Comparison of ENCODE assay signal across 17 cellular contexts in the genomic region with DNA sequence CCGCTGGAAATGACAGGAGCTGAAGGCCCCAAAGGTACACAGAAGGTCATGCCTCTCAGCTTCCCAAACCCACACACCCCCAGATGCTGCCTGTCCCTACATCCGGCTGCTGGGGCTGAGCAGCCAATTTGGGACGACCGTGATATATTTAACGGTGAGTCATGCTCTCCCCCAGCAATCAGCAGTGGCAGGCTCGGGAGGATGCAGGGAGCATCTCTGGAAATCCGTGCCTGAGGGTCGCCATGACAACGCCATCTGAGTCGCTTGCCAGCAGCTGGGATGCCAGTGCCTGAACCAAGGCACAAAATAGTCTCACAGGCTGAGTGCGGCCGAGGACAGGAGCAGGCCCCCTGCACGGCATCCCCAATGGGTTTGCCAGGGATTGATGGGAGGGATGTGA. TPM values are rescaled to one million over a fixed set of nuclear protein-coding genes. Genes with fewer than 3 reads are reported as not detected.
A peak's percentile ranks its signal among the peaks of the same experiment; 100 is the strongest.
DNase-seq lines count a peak whose midpoint lies in the region; ATAC-seq, FAIRE-seq and TF ChIP-seq lines count a peak whose summit lies in the region.
"Had no signal": no experiment of that assay in that cellular context is flagged by ENCODE, and none has a peak within 500 bp of the region (broad histone marks: within the 10 kb centered on the region; RNA-seq: fewer than 3 reads in every experiment).

No MANE protein-coding gene starts in this region.

- no peaks in the 10 kb centered on the region for H3K79me2 ChIP-seq in K562 (ENCODE audit: control insufficient read depth, insufficient read depth, low read length)

- H3K4me3 Mint-ChIP-seq in neural crest cell (no peak overlapping the region), CD14-positive monocyte (no peak overlapping the region)
- H3K4me3 Mint-ChIP-seq: activated CD8-positive, alpha-beta memory T cell treated with anti-CD3 and anti-CD28 coated beads, Interleukin-2, amount 10 ng/mL, durations not matched to agents 7 days and 5 days had no signal

- no peak for TF ChIP-seq EP300 in K562 (IDR thresholded peaks at IDR 0.05; ENCODE audit: low read length)

- H2AFZ ChIP-seq in K562 (ENCODE audit: low read depth, low read length), result no peak overlapping the region

- no peak for FAIRE-seq in K562 (lab: Jason Lieb, UNC)
- FAIRE-seq: G401.6, TTC549 had no signal

- peaks cover 6% of the 10 kb centered on the region for H4K20me1 ChIP-seq in K562 (replicated peaks; ENCODE audit: control insufficient read depth, insufficient read depth, low read length)
- H4K20me1 ChIP-seq: BLaER1 treated with 17β-estradiol and CSF1 and Interleukin-3, amounts not matched to agents 10 nM and 100 nM had no signal

- no peak overlapping the region for H3K4me3 ChIP-seq in K562
- no peak overlapping the region for H3K4me3 ChIP-seq in foreskin fibroblast (ENCODE audit: low read depth in 1 of 2, low read length in 2 of 2)
- H3K4me3 ChIP-seq: BLaER1 treated with 17β-estradiol and CSF1 and Interleukin-3, amounts not matched to agents 10 nM and 100 nM; right atrium auricular region had no signal

- H3K27me3 ChIP-seq in K562 (ENCODE audit: control insufficient read depth in 2 of 2, insufficient read depth in 2 of 2, low read length in 2 of 2), result peaks cover 6 to 10% of the 10 kb centered on the region in 2 experiments; a peak in 4 of 5 replicates
- H3K27me3 ChIP-seq: BLaER1 treated with 17β-estradiol and CSF1 and Interleukin-3, amounts not matched to agents 10 nM and 100 nM; right atrium auricular region had no signal

- H3K36me3 ChIP-seq in K562 (ENCODE audit: control insufficient read depth, insufficient read depth, low read length), result no peaks in the 10 kb centered on the region
- H3K36me3 ChIP-seq: BLaER1 treated with 17β-estradiol and CSF1 and Interleukin-3, amounts not matched to agents 10 nM and 100 nM; right atrium auricular region had no signal

- DNase-seq in Daoy (ENCODE audit: low read depth), result peak; percentile 35
- peak; percentile 54 for DNase-seq in NCI-H1694 (lab: John Stamatoyannopoulos, UW)
- peak in 1 of 4 experiments; percentile 7 for DNase-seq in K562 (ENCODE audit: extremely low read depth in 1 of 4, low spot score in 3 of 4)
- DNase-seq in neural crest cell (ENCODE audit: low read depth, low spot score), result peak; percentile 20
- DNase-seq in foreskin fibroblast, result no peak
- DNase-seq in CD14-positive monocyte (ENCODE audit: low spot score), result no peak
- DNase-seq: activated CD8-positive, alpha-beta memory T cell treated with anti-CD3 and anti-CD28 coated beads, Interleukin-2, amount 10 ng/mL, durations not matched to agents 7 days and 5 days; cerebellar nuclear complex; GOT3; stimulated activated naive CD8-positive, alpha-beta T cell treated with anti-CD3 and anti-CD28 coated beads, Interleukin-15, Interleukin-2, amounts not matched to agents 100 U/mL and 50 U/mL, for 24 hours had no signal

- H3K36me3 Mint-ChIP-seq in neural crest cell (ENCODE audit: low read depth) (no peaks in the 10 kb centered on the region), CD14-positive monocyte (no peaks in the 10 kb centered on the region)
- H3K36me3 Mint-ChIP-seq: activated CD8-positive, alpha-beta memory T cell treated with anti-CD3 and anti-CD28 coated beads, Interleukin-2, amount 10 ng/mL, durations not matched to agents 7 days and 5 days; activated naive CD4-positive, alpha-beta T cell treated with anti-CD3 and anti-CD28 coated beads, Interleukin-2, amount 50 U/mL, for 72 hours had no signal

- CTCF ChIA-PET in K562 (lab: Yijun Ruan, JAX; ENCODE audit: low intra/inter-chr PET ratio), result no interaction called here

- peaks cover 9% of the 10 kb centered on the region for H3K27me3 Mint-ChIP-seq in neural crest cell (ENCODE audit: low read depth)
- H3K27me3 Mint-ChIP-seq in CD14-positive monocyte (ENCODE audit: low read depth in 3 of 3), result peaks cover 5 to 14% (median 9%) of the 10 kb centered on the region in 3 donors

- no TSS peak for BruUV-seq in K562 (replicated peaks; lab: Mats Ljungman, UMichigan)

- no peak overlapping the region for H3K4me2 ChIP-seq in K562 (ENCODE audit: insufficient read depth, low read length)
- H3K4me2 ChIP-seq: BLaER1 treated with 17β-estradiol and CSF1 and Interleukin-3, amounts not matched to agents 10 nM and 100 nM had no signal

- no peak for TF ChIP-seq RAD21 in K562 (CRISPR knock-in tag; conservative IDR thresholded peaks at IDR 0.05 in 1 of 2, IDR thresholded peaks at IDR 0.05 in 1 of 2)

- in situ Hi-C loops in K562 (cut with MboI), result no loop called here

- intact Hi-C loops in K562 (cut with micrococcal nuclease) (no loop called here), CD14-positive monocyte (cut with micrococcal nuclease) (no loop called here)

- no peak for ATAC-seq in K562
- no peak for ATAC-seq in HG02840 (IDR thresholded peaks at IDR 0.05; ENCODE audit: low FRiP score, unreplicated experiment)
- no peak for ATAC-seq in HG03571 (IDR thresholded peaks at IDR 0.05; ENCODE audit: unreplicated experiment)
- ATAC-seq: activated CD8-positive, alpha-beta memory T cell treated with anti-CD3 and anti-CD28 coated beads, Interleukin-2, amount 10 ng/mL, durations not matched to agents 7 days and 5 days; activated naive CD4-positive, alpha-beta T cell treated with anti-CD3 and anti-CD28 coated beads, Interleukin-2, amount 50 U/mL, for 72 hours; stimulated activated naive CD8-positive, alpha-beta T cell treated with anti-CD3 and anti-CD28 coated beads, Interleukin-15, Interleukin-2, amounts not matched to agents 100 U/mL and 50 U/mL, for 24 hours had no signal

- no peaks in the 10 kb centered on the region for H3K9me3 Mint-ChIP-seq in neural crest cell
- H3K9me3 Mint-ChIP-seq in CD14-positive monocyte, result peaks cover 0 to 2% (median 0%) of the 10 kb centered on the region in 7 donors
- H3K9me3 Mint-ChIP-seq: activated naive CD4-positive, alpha-beta T cell treated with anti-CD3 and anti-CD28 coated beads, Interleukin-2, amount 50 U/mL, for 72 hours had no signal

- H3K4me1 Mint-ChIP-seq in neural crest cell (peaks cover 4% of the 10 kb centered on the region), CD14-positive monocyte (peaks cover 3% of the 10 kb centered on the region)
- H3K4me1 Mint-ChIP-seq: activated CD8-positive, alpha-beta memory T cell treated with anti-CD3 and anti-CD28 coated beads, Interleukin-2, amount 10 ng/mL, durations not matched to agents 7 days and 5 days had no signal

- H3K9ac ChIP-seq in K562 (ENCODE audit: insufficient read depth in 1 of 2, low read depth in 2 of 2, low read length in 2 of 2), result no peak overlapping the region
- H3K9ac ChIP-seq: BLaER1 treated with 17β-estradiol and CSF1 and Interleukin-3, amounts not matched to agents 10 nM and 100 nM had no signal

- no peaks in the 10 kb centered on the region for H3K9me1 ChIP-seq in K562 (ENCODE audit: control insufficient read depth, insufficient read depth, low read length)

- no peak overlapping the region for H3K27ac ChIP-seq in K562 (ENCODE audit: extremely low read depth, low read depth, low read length)
- H3K27ac ChIP-seq: BLaER1 treated with 17β-estradiol and CSF1 and Interleukin-3, amounts not matched to agents 10 nM and 100 nM; right atrium auricular region had no signal

- POLR2A ChIA-PET in K562 (lab: Yijun Ruan, JAX), result interaction anchor here (0.5 to 1.5 kb wide), 7 partner anchors 10 to 1601 kb away, joined by 3 to 4 read pairs (median 3); no protein-coding TSS in a partner anchor

- H3K9me3 ChIP-seq in K562 (replicated peaks; ENCODE audit: control insufficient read depth, insufficient read depth, low read depth, low read length), result no peaks in the 10 kb centered on the region; the same call in 1 of the 2 replicates
- H3K9me3 ChIP-seq: BLaER1 treated with 17β-estradiol and CSF1 and Interleukin-3, amounts not matched to agents 10 nM and 100 nM; right atrium auricular region had no signal

- no peaks in the 10 kb centered on the region for H3K4me1 ChIP-seq in K562 (replicated peaks in 1 of 2; ENCODE audit: control insufficient read depth in 2 of 2, insufficient read depth in 2 of 2, low read length in 2 of 2)

- TF ChIP-seq POLR2A in K562 (conservative IDR thresholded peaks at IDR 0.05), result no peak

- 1% methylated on average over 13 of the region's 13 CpGs for WGBS in K562 (ENCODE audit: insufficient coverage, low coverage, missing lambda C conversion rate)

- H3K27ac Mint-ChIP-seq in neural crest cell (ENCODE audit: unreplicated experiment) (peak overlapping the region; percentile 32), CD14-positive monocyte (no peak overlapping the region)
- H3K27ac Mint-ChIP-seq: activated CD8-positive, alpha-beta memory T cell treated with anti-CD3 and anti-CD28 coated beads, Interleukin-2, amount 10 ng/mL, durations not matched to agents 7 days and 5 days; activated naive CD4-positive, alpha-beta T cell treated with anti-CD3 and anti-CD28 coated beads, Interleukin-2, amount 50 U/mL, for 72 hours had no signal

- TF ChIP-seq CTCF in K562 (IDR thresholded peaks at IDR 0.05 in 2 of 3, conservative IDR thresholded peaks at IDR 0.05 in 1 of 3; ENCODE audit: insufficient read depth in 2 of 3, low read depth in 1 of 3, low read length in 3 of 3) (no peak), neural crest cell (conservative IDR thresholded peaks at IDR 0.05) (no peak), foreskin fibroblast (IDR thresholded peaks at IDR 0.05; ENCODE audit: low read depth, low read length) (no peak), CD14-positive monocyte (IDR thresholded peaks at IDR 0.05) (no peak)

TF ChIP-seq in K562, 482 proteins besides CTCF, POLR2A, EP300 and RAD21 (continues in another document):
- TF ChIP-seq KAT2B (IDR thresholded peaks at IDR 0.05; ENCODE audit: low read depth, low read length), result no peak

RNA-seq across cellular contexts. Expression of a gene that starts 57.9 kb away (rescaled TPM):
- total RNA-seq in Daoy (2014; rRNA removed; shearing (Covaris generic)), result under 0.01 TPM in 1 of 2 replicates, not detected in the other
- total RNA-seq in K562 (2011; cell fraction: chromatin; rRNA removed; ENCODE audit: low replicate concordance), result not detected in 2 replicates
- total RNA-seq in K562 (2011; cell fraction: nucleolus; rRNA removed), result not detected in 2 replicates
- not detected in 2 replicates for total RNA-seq in K562 (2011; cell fraction: nucleoplasm; rRNA removed)
- not detected in 2 replicates for total RNA-seq in K562 (2014; rRNA removed)
- total RNA-seq in K562 (2014; rRNA removed; fragmentation: Illumina TruSeq; extraction: Trizol), result not detected in 2 replicates
- total RNA-seq in K562 (2015; rRNA removed; fragmentation: Illumina TruSeq; extraction: Trizol), result not detected in 2 replicates
- total RNA-seq in K562 (2021), result 0.02 TPM in 1 of 2 replicates, not detected in the other
- polyA plus RNA-seq in K562 (2011; rRNA removed), result not detected in 2 replicates
- polyA plus RNA-seq in K562 (2011; cell fraction: cytosol; rRNA removed), result not detected in 2 replicates
- not detected in 2 replicates for polyA plus RNA-seq in K562 (2011; cell fraction: nucleus; rRNA removed)
- polyA plus RNA-seq in K562 (2012), result 0.03 and 0.04 TPM in 2 replicates
- not detected in 2 replicates for polyA plus RNA-seq in K562 (2014; fragmentation: Illumina TruSeq; extraction: Trizol)
- under 1 TPM; 0.01 to 0.06 TPM for polyA plus RNA-seq in K562 (2014; fragmentation: Nextera tagmentation; extraction: Ambion mirVana)
- polyA plus RNA-seq in K562 (2014; rRNA removed), result not detected in 2 replicates
- not detected in 2 replicates for polyA minus RNA-seq in K562 (2011; rRNA and poly(A)+ RNA removed)
- not detected in 2 replicates for polyA minus RNA-seq in K562 (2011; cell fraction: cytosol; rRNA and poly(A)+ RNA removed)
- not detected in 2 replicates for polyA minus RNA-seq in K562 (2011; cell fraction: nucleus; rRNA and poly(A)+ RNA removed)
- total RNA-seq in neural crest cell, result 1.6 and 2.8 TPM in 2 replicates
- not detected for polyA plus RNA-seq in CD14-positive monocyte
- total RNA-seq: activated naive CD4-positive, alpha-beta T cell treated with anti-CD3 and anti-CD28 coated beads, Interleukin-2, amount 50 U/mL, for 72 hours had no signal

Comparison
In these comparisons a context has a peak if more than half of its experiments do, and no peak if none do; other contexts are left out.
1. DNase-seq: peak in Daoy (single experiment), NCI-H1694 (single experiment) and neural crest cell (single experiment); none in foreskin fibroblast (0 of 2) and CD14-positive monocyte (single experiment).